Comparison of ENCODE assay signal across 15 cellular contexts in genomic region chr2:128733450-128733849, GRCh38.
"Had no signal": no experiment of that assay in that cellular context is flagged by ENCODE, and none has a peak within 500 bp of the region (broad histone marks: within the 10 kb centered on the region; RNA-seq: fewer than 3 reads in every experiment).

No MANE protein-coding gene starts in this region.

- H3K27me3 Mint-ChIP-seq: memory B cell had no signal

- H3K4me3 Mint-ChIP-seq: activated B cell treated with CpG ODN at 0.5 μM for 24 hours; activated CD4-positive, alpha-beta T cell treated with anti-CD3 and anti-CD28 coated beads, Interleukin-2, amount 10 ng/mL, durations not matched to agents 24 days and 14 days; activated naive CD8-positive, alpha-beta T cell treated with anti-CD3 and anti-CD28 coated beads for 36 hours; activated T-helper 1 cell treated with anti-CD3 and anti-CD28 coated beads, Interleukin-12 subunit alpha, Interleukin-12 subunit beta, Interleukin-2, Interleukin-4 antibody, amounts not matched to agents 30 ng/mL and 10 ng/mL and 1 ng/mL, durations not matched to agents 14 hours and 24 hours and 36 hours; endodermal cell; memory B cell; naive thymus-derived CD8-positive, alpha-beta T cell; type B pancreatic cell had no signal

- H3K4me3 ChIP-seq: left ventricle myocardium inferior, suprapubic skin had no signal

- ATAC-seq: naive thymus-derived CD8-positive, alpha-beta T cell; stimulated activated naive CD8-positive, alpha-beta T cell treated with anti-CD3 and anti-CD28 coated beads, Interleukin-15, Interleukin-2, amounts not matched to agents 100 U/mL and 50 U/mL, for 24 hours had no signal

- H3K27ac ChIP-seq: left ventricle myocardium inferior, suprapubic skin had no signal

- H3K27ac Mint-ChIP-seq: activated B cell treated with CpG ODN at 0.5 μM for 24 hours; activated CD4-positive, alpha-beta T cell treated with anti-CD3 and anti-CD28 coated beads, Interleukin-2, amount 10 ng/mL, durations not matched to agents 24 days and 14 days; activated naive CD8-positive, alpha-beta T cell treated with anti-CD3 and anti-CD28 coated beads for 36 hours; activated T-helper 1 cell treated with anti-CD3 and anti-CD28 coated beads, Interleukin-12 subunit alpha, Interleukin-12 subunit beta, Interleukin-2, Interleukin-4 antibody, amounts not matched to agents 30 ng/mL and 10 ng/mL and 1 ng/mL, durations not matched to agents 14 hours and 24 hours and 36 hours; endodermal cell; memory B cell; type B pancreatic cell had no signal

- H3K36me3 Mint-ChIP-seq: activated naive CD8-positive, alpha-beta T cell treated with anti-CD3 and anti-CD28 coated beads for 36 hours had no signal

- DNase-seq: activated B cell treated with CpG ODN at 0.5 μM for 24 hours; activated CD4-positive, alpha-beta T cell treated with anti-CD3 and anti-CD28 coated beads, Interleukin-2, amount 10 ng/mL, durations not matched to agents 24 days and 14 days; activated CD8-positive, alpha-beta memory T cell treated with anti-CD3 and anti-CD28 coated beads for 24 hours; activated naive CD8-positive, alpha-beta T cell treated with anti-CD3 and anti-CD28 coated beads for 36 hours; endodermal cell; islet precursor cell; left ventricle myocardium inferior; naive thymus-derived CD8-positive, alpha-beta T cell; small intestine; stimulated activated naive CD8-positive, alpha-beta T cell treated with anti-CD3 and anti-CD28 coated beads, Interleukin-15, Interleukin-2, amounts not matched to agents 100 U/mL and 50 U/mL, for 24 hours; T-helper 2 cell had no signal

- H3K9me3 Mint-ChIP-seq: activated CD4-positive, alpha-beta T cell treated with anti-CD3 and anti-CD28 coated beads, Interleukin-2, amount 10 ng/mL, durations not matched to agents 24 days and 14 days had no signal

- H3K36me3 ChIP-seq: left ventricle myocardium inferior, suprapubic skin had no signal

- H3K27me3 ChIP-seq: suprapubic skin had no signal
